In genomic region chr4:1559896-1560650, GRCh38 we compare ENCODE assay signal across 19 cellular contexts.
"Had no signal": no experiment of that assay in that cellular context is flagged by ENCODE, and none has a peak within 500 bp of the region (broad histone marks: within the 10 kb centered on the region; RNA-seq: fewer than 3 reads in every experiment).

No MANE protein-coding gene starts in this region.

- H3K4me1 ChIP-seq: body of pancreas, upper lobe of right lung had no signal

- ATAC-seq: activated CD8-positive, alpha-beta memory T cell treated with anti-CD3 and anti-CD28 coated beads, Interleukin-2, amount 10 ng/mL, durations not matched to agents 7 days and 5 days; body of pancreas; left ventricle myocardium superior; natural killer cell; stimulated activated effector memory CD8-positive, alpha-beta T cell treated with anti-CD3 and anti-CD28 coated beads, Interleukin-12 subunit alpha, Interleukin-12 subunit beta, amount 100 ng/mL, for 72 hours; upper lobe of right lung had no signal

- H3K9me3 ChIP-seq: body of pancreas, thoracic aorta, upper lobe of right lung had no signal

- H3K27ac ChIP-seq: body of pancreas, epithelial cell of prostate, thoracic aorta, upper lobe of right lung had no signal

- H3K4me3 ChIP-seq: body of pancreas, thoracic aorta, upper lobe of right lung had no signal

- H3K36me3 ChIP-seq: thoracic aorta, upper lobe of right lung had no signal

- H3K27me3 ChIP-seq: body of pancreas had no signal

- DNase-seq: activated CD4-positive, alpha-beta memory T cell treated with anti-CD3 and anti-CD28 coated beads for 36 hours; activated CD4-positive, alpha-beta T cell treated with anti-CD3 and anti-CD28 coated beads for 1 hour; activated CD8-positive, alpha-beta memory T cell treated with anti-CD3 and anti-CD28 coated beads, Interleukin-2, amount 10 ng/mL, durations not matched to agents 7 days and 5 days; activated T-cell treated with anti-CD3 and anti-CD28 coated beads, Interleukin-2, amount 50 U/mL, for 1 hour; body of pancreas; effector memory CD4-positive, alpha-beta T cell; foreskin melanocyte; head of caudate nucleus; kidney glomerular epithelial cell; left ventricle myocardium superior; natural killer cell; nucleus accumbens; posterior cingulate gyrus; retina; T-helper 9 cell; upper lobe of right lung had no signal
